Comparison of ENCODE assay signal across 8 cellular contexts in the genomic region with DNA sequence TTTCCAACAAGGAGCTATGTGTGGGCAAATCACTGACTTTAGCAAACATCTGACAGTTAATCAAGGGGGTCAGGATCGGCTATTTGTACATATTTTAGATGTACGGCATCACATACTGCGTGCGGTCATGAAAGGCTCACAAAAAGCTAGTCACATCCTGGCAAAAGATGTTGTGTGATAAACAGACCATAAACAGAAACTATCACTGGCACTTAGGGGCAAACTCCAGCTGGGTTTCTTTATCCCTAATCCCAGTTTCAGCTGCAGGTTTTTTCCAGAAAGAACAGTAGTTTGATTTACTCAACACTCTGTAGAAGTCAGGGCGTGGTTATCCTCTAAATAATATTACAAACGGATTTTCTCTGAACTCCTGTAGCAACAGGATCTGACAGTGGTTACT.
DNase-seq lines count a peak whose midpoint lies in the region; ATAC-seq and TF ChIP-seq lines count a peak whose summit lies in the region.

No MANE protein-coding gene starts in this region.

- H3K9me3 Mint-ChIP-seq in CD8-positive, alpha-beta T cell, result no peaks in the 10 kb centered on the region
- peaks cover 1% of the 10 kb centered on the region for H3K9me3 Mint-ChIP-seq in dendritic cell treated with granulocyte-macrophage colony-stimulating factor and Interleukin-4, amounts not matched to agents 40 ng/mL and 50 ng/mL, for 4 days
- peaks cover 8% of the 10 kb centered on the region for H3K9me3 Mint-ChIP-seq in natural killer cell treated with Interleukin-12 subunit alpha and Interleukin-12 subunit beta and Interleukin-15 and Interleukin-18, amount 100 ng/mL, for 72 hours

- ATAC-seq in CD8-positive, alpha-beta T cell, result no peak
- no peak for ATAC-seq in natural killer cell treated with Interleukin-12 subunit alpha and Interleukin-12 subunit beta and Interleukin-15 and Interleukin-18, amount 100 ng/mL, for 72 hours
- ATAC-seq in GM21529 (IDR thresholded peaks at IDR 0.05; ENCODE audit: unreplicated experiment) (no peak), GM19328 (IDR thresholded peaks at IDR 0.05; ENCODE audit: unreplicated experiment) (no peak)

- DNase-seq in CD8-positive, alpha-beta T cell, result no peak
- peak; percentile 30 for DNase-seq in NCI-H460 (ENCODE audit: extremely low read depth, low read depth)
- DNase-seq in natural killer cell treated with Interleukin-12 subunit alpha and Interleukin-12 subunit beta and Interleukin-15 and Interleukin-18, amount 100 ng/mL, for 72 hours (ENCODE audit: low spot score), result no peak
- no peak for DNase-seq in hepatic stellate cell (ENCODE audit: low spot score)
- no peak for DNase-seq in NCI-H1048 (lab: John Stamatoyannopoulos, UW)

- peak overlapping the region; percentile 67 for H3K27ac ChIP-seq in CD8-positive, alpha-beta T cell (ENCODE audit: low read depth, low read length)

- peak overlapping the region; percentile 94 for H3K27ac Mint-ChIP-seq in CD8-positive, alpha-beta T cell
- H3K27ac Mint-ChIP-seq in dendritic cell treated with granulocyte-macrophage colony-stimulating factor and Interleukin-4, amounts not matched to agents 40 ng/mL and 50 ng/mL, for 4 days, result peak overlapping the region; percentile 91
- H3K27ac Mint-ChIP-seq in natural killer cell treated with Interleukin-12 subunit alpha and Interleukin-12 subunit beta and Interleukin-15 and Interleukin-18, amount 100 ng/mL, for 72 hours, result peak overlapping the region; percentile 95 to 97

- no peak for TF ChIP-seq CTCF in CD8-positive, alpha-beta T cell (IDR thresholded peaks at IDR 0.05)

- CTCF ChIA-PET in CD8-positive, alpha-beta T cell (lab: Charles Lee), result interaction anchor here (0.8 to 1.3 kb wide), 3 partner anchors 45 to 155 kb away, joined by 3 read pairs; no protein-coding TSS in a partner anchor

- H3K4me3 ChIP-seq in CD8-positive, alpha-beta T cell (ENCODE audit: low read depth, low read length), result no peak overlapping the region

- no peaks in the 10 kb centered on the region for H3K27me3 Mint-ChIP-seq in CD8-positive, alpha-beta T cell (ENCODE audit: low read depth)
- no peaks in the 10 kb centered on the region for H3K27me3 Mint-ChIP-seq in dendritic cell treated with granulocyte-macrophage colony-stimulating factor and Interleukin-4, amounts not matched to agents 40 ng/mL and 50 ng/mL, for 4 days
- no peaks in the 10 kb centered on the region for H3K27me3 Mint-ChIP-seq in natural killer cell treated with Interleukin-12 subunit alpha and Interleukin-12 subunit beta and Interleukin-15 and Interleukin-18, amount 100 ng/mL, for 72 hours

- no peaks in the 10 kb centered on the region for H3K36me3 ChIP-seq in CD8-positive, alpha-beta T cell (ENCODE audit: insufficient read depth, low read length)

- no peaks in the 10 kb centered on the region for H3K27me3 ChIP-seq in CD8-positive, alpha-beta T cell (ENCODE audit: insufficient read depth, low read length)

- intact Hi-C loops in CD8-positive, alpha-beta T cell (cut with DNase I, micrococcal nuclease), result loop anchor here in 1 of 2 experiments (1.0 kb wide), 1 partner anchor 17 kb away; no protein-coding TSS in a partner anchor
- intact Hi-C loops in dendritic cell treated with granulocyte-macrophage colony-stimulating factor and Interleukin-4, amounts not matched to agents 40 ng/mL and 50 ng/mL, for 4 days (cut with micrococcal nuclease), result no loop called here

- POLR2A ChIA-PET in CD8-positive, alpha-beta T cell (lab: Charles Lee), result no interaction called here

- H3K36me3 Mint-ChIP-seq in CD8-positive, alpha-beta T cell, result peaks cover 9% of the 10 kb centered on the region
- no peaks in the 10 kb centered on the region for H3K36me3 Mint-ChIP-seq in dendritic cell treated with granulocyte-macrophage colony-stimulating factor and Interleukin-4, amounts not matched to agents 40 ng/mL and 50 ng/mL, for 4 days (ENCODE audit: low read depth)
- peaks cover 27% of the 10 kb centered on the region for H3K36me3 Mint-ChIP-seq in natural killer cell treated with Interleukin-12 subunit alpha and Interleukin-12 subunit beta and Interleukin-15 and Interleukin-18, amount 100 ng/mL, for 72 hours

- H3K9me3 ChIP-seq in CD8-positive, alpha-beta T cell (ENCODE audit: low read length), result no peaks in the 10 kb centered on the region

- peaks cover 25% of the 10 kb centered on the region for H3K4me1 ChIP-seq in CD8-positive, alpha-beta T cell (ENCODE audit: insufficient read depth, low read length)

- peaks cover 34% of the 10 kb centered on the region for H3K4me1 Mint-ChIP-seq in CD8-positive, alpha-beta T cell (ENCODE audit: low read depth)
- H3K4me1 Mint-ChIP-seq in dendritic cell treated with granulocyte-macrophage colony-stimulating factor and Interleukin-4, amounts not matched to agents 40 ng/mL and 50 ng/mL, for 4 days (ENCODE audit: low read depth), result peaks cover 32% of the 10 kb centered on the region
- peaks cover 54% of the 10 kb centered on the region in 2 donors for H3K4me1 Mint-ChIP-seq in natural killer cell treated with Interleukin-12 subunit alpha and Interleukin-12 subunit beta and Interleukin-15 and Interleukin-18, amount 100 ng/mL, for 72 hours (ENCODE audit: low read depth in 2 of 2)

- H3K4me3 Mint-ChIP-seq in CD8-positive, alpha-beta T cell, result peak overlapping the region; percentile 84
- no peak overlapping the region for H3K4me3 Mint-ChIP-seq in dendritic cell treated with granulocyte-macrophage colony-stimulating factor and Interleukin-4, amounts not matched to agents 40 ng/mL and 50 ng/mL, for 4 days
- H3K4me3 Mint-ChIP-seq in natural killer cell treated with Interleukin-12 subunit alpha and Interleukin-12 subunit beta and Interleukin-15 and Interleukin-18, amount 100 ng/mL, for 72 hours, result peak overlapping the region; percentile 87
